In genomic region chr5:134503088-134503936, GRCh38 we compare ENCODE assay signal across 8 cellular contexts. TPM values are rescaled to one million over a fixed set of nuclear protein-coding genes. Genes with fewer than 3 reads are reported as not detected.
DNase-seq lines count a peak whose midpoint lies in the region; ATAC-seq and TF ChIP-seq lines count a peak whose summit lies in the region.

No MANE protein-coding gene starts in this region.

- H3K4ac ChIP-seq in IMR-90 (ENCODE audit: low read depth, low read length) = peak overlapping the region; percentile 99
- peak overlapping the region; percentile 42 to 92 for H3K4ac ChIP-seq in mesenchymal stem cell (ENCODE audit: low read depth in 1 of 2, low read length in 2 of 2)

- H3K4me1 ChIP-seq in CD4-positive, alpha-beta memory T cell (ENCODE audit: insufficient read depth, low read length) = peaks cover 26% of the 10 kb centered on the region
- H3K4me1 ChIP-seq in IMR-90 (ENCODE audit: control insufficient read depth, insufficient read depth, low read length) (peaks cover 22% of the 10 kb centered on the region), mesenchymal stem cell (ENCODE audit: control insufficient read depth, insufficient read depth, low read depth, low read length) (peaks cover 37% of the 10 kb centered on the region)

- peaks cover 14 to 33% (median 24%) of the 10 kb centered on the region in 4 donors for H3K4me1 Mint-ChIP-seq in CD4-positive, alpha-beta memory T cell
- peaks cover 33% of the 10 kb centered on the region for H3K4me1 Mint-ChIP-seq in chondrocyte (ENCODE audit: low read depth)

- peaks cover 0 to 10% of the 10 kb centered on the region in 2 experiments; a peak in 1 of 4 replicates for H3K79me1 ChIP-seq in IMR-90 (ENCODE audit: low read depth in 1 of 2, low read length in 2 of 2)
- no peaks in the 10 kb centered on the region for H3K79me1 ChIP-seq in mesenchymal stem cell (replicated peaks; ENCODE audit: low read length, poor library complexity, severe bottlenecking)

- peak overlapping the region; percentile 98 for H2BK20ac ChIP-seq in IMR-90 (ENCODE audit: low read depth, low read length)

- H2AFZ ChIP-seq in IMR-90 (replicated peaks; ENCODE audit: low read length, poor library complexity) = peak overlapping the region; percentile 73
- no peak overlapping the region for H2AFZ ChIP-seq in mesenchymal stem cell (ENCODE audit: low read depth, low read length)

- POLR2A ChIA-PET in CD4-positive, alpha-beta memory T cell (lab: Charles Lee; ENCODE audit: partially characterized antibody) = interaction anchor here (0.7 to 2.9 kb wide), 7 partner anchors 21 to 132 kb away, joined by 3 to 24 read pairs (median 7); partner anchors contain the start of genes CDKN2AIPNL and UBE2B
- POLR2A ChIA-PET in IMR-90 (lab: Charles Lee; ENCODE audit: unreplicated experiment) = interaction anchor here (0.6 to 0.9 kb wide), 3 partner anchors 21 to 198 kb away, joined by 3 to 6 read pairs (median 4); no protein-coding TSS in a partner anchor

- peak; percentile 16 to 69 (median 36) for DNase-seq in CD4-positive, alpha-beta memory T cell
- peak; percentile 99 for DNase-seq in IMR-90
- DNase-seq in activated CD4-positive, CD25-positive, alpha-beta regulatory T cell (lab: John Stamatoyannopoulos, UW) = peak in 3 of 4 experiments; percentile 17 to 34 (median 25)
- peak; percentile 25 for DNase-seq in chondrocyte (ENCODE audit: low spot score)
- DNase-seq in mesenchymal stem cell = peak; percentile 99
- peak; percentile 54 to 70 for DNase-seq in stimulated activated CD8-positive, alpha-beta memory T cell treated with anti-CD3 and anti-CD28 coated beads, Interleukin-2, amount 100 ng/mL, for 48 hours (ENCODE audit: low read depth in 2 of 2)
- DNase-seq in NCI-H1694 (lab: John Stamatoyannopoulos, UW) = no peak

- peak overlapping the region; percentile 86 to 95 (median 91) for H3K27ac Mint-ChIP-seq in CD4-positive, alpha-beta memory T cell
- H3K27ac Mint-ChIP-seq in chondrocyte (ENCODE audit: unreplicated experiment) = peak overlapping the region; percentile 91

- no peak overlapping the region for H3K4me2 ChIP-seq in IMR-90 (ENCODE audit: low read depth, low read length)
- H3K4me2 ChIP-seq in mesenchymal stem cell (ENCODE audit: low read length, poor library complexity, severe bottlenecking) = peak overlapping the region; percentile 12

- peak overlapping the region; percentile 97 for H2BK120ac ChIP-seq in IMR-90 (ENCODE audit: low read depth, low read length)
- peak overlapping the region; percentile 90 for H2BK120ac ChIP-seq in mesenchymal stem cell (ENCODE audit: low read depth, low read length)

- H2BK12ac ChIP-seq in mesenchymal stem cell (ENCODE audit: low read length in 2 of 2) = peak overlapping the region; percentile 96 to 98

- H3K9me3 ChIP-seq in CD4-positive, alpha-beta memory T cell (ENCODE audit: control insufficient read depth in 1 of 2, low read length in 2 of 2) = no peaks in the 10 kb centered on the region
- no peaks in the 10 kb centered on the region for H3K9me3 ChIP-seq in IMR-90 (ENCODE audit: control insufficient read depth, insufficient read depth, low read length)
- no peaks in the 10 kb centered on the region for H3K9me3 ChIP-seq in mesenchymal stem cell (ENCODE audit: control insufficient read depth, low read length)

- H4K20me1 ChIP-seq in IMR-90 (ENCODE audit: insufficient read depth, low read length) = no peaks in the 10 kb centered on the region

- H3K9ac ChIP-seq in IMR-90 (ENCODE audit: low read depth, low read length) (peak overlapping the region; percentile 41), mesenchymal stem cell (ENCODE audit: low read length) (peak overlapping the region; percentile 77)

- H2AK5ac ChIP-seq in IMR-90 (ENCODE audit: low read depth, low read length) = peak overlapping the region; percentile 98
- H2AK5ac ChIP-seq in mesenchymal stem cell (ENCODE audit: low read length, severe bottlenecking) = peak overlapping the region; percentile 94

- H3K4me3 ChIP-seq in CD4-positive, alpha-beta memory T cell (ENCODE audit: low read length in 2 of 2) = no peak overlapping the region
- H3K4me3 ChIP-seq in IMR-90 (ENCODE audit: insufficient read depth, low read depth, low read length) = no peak overlapping the region
- peak overlapping the region in 1 of 2 experiments; percentile 14 for H3K4me3 ChIP-seq in mesenchymal stem cell (ENCODE audit: insufficient read depth in 1 of 2, low read depth in 1 of 2, low read length in 2 of 2)

- peak; percentile 38 for TF ChIP-seq RAD21 in IMR-90 (IDR thresholded peaks at IDR 0.05; ENCODE audit: low read length)

- WGBS in IMR-90 (ENCODE audit: extremely low coverage in 2 of 2, insufficient read length in 1 of 2), 2 experiments = 0% methylated on average over 2 of the region's 11 CpGs; no CpG with 5 or more reads in 1 of the 2 experiments
- WGBS in mesenchymal stem cell = 22% methylated on average over 8 of the region's 11 CpGs

- H4K91ac ChIP-seq in IMR-90 (ENCODE audit: insufficient read depth, low read depth, low read length) (peak overlapping the region; percentile 99), mesenchymal stem cell (ENCODE audit: low read length) (peak overlapping the region; percentile 92)

- H2BK15ac ChIP-seq in IMR-90 (ENCODE audit: low read depth, low read length) (peak overlapping the region; percentile 98; the same call in 2 of the 3 replicates), mesenchymal stem cell (ENCODE audit: low read depth, poor library complexity, severe bottlenecking) (peak overlapping the region; percentile 64)

- peak overlapping the region; percentile 82 to 97 for H4K8ac ChIP-seq in IMR-90 (ENCODE audit: low read depth in 2 of 2, low read length in 2 of 2)
- H4K8ac ChIP-seq in mesenchymal stem cell (ENCODE audit: low read length) = peak overlapping the region; percentile 89

- TF ChIP-seq CTCF in IMR-90 (conservative IDR thresholded peaks at IDR 0.05; ENCODE audit: low read depth, low read length) = no peak
- no peak for TF ChIP-seq CTCF in chondrocyte (IDR thresholded peaks at IDR 0.05)

- no peaks in the 10 kb centered on the region for H3K36me3 Mint-ChIP-seq in CD4-positive, alpha-beta memory T cell
- H3K36me3 Mint-ChIP-seq in chondrocyte (ENCODE audit: low read depth) = no peaks in the 10 kb centered on the region

- H3K18ac ChIP-seq in IMR-90 (ENCODE audit: low read depth, low read length) (peak overlapping the region; percentile 82), mesenchymal stem cell (ENCODE audit: low read depth in 1 of 2, low read length in 2 of 2) (peak overlapping the region; percentile 93 to 98)

- H2AK9ac ChIP-seq in IMR-90 (replicated peaks; ENCODE audit: low read depth, low read length, poor library complexity) = peak overlapping the region; percentile 45

- in situ Hi-C loops in IMR-90 (cut with MboI; ENCODE audit: low sequenced_read_pairs) = no loop called here

- no peaks in the 10 kb centered on the region for H3K9me3 Mint-ChIP-seq in CD4-positive, alpha-beta memory T cell
- H3K9me3 Mint-ChIP-seq in chondrocyte (ENCODE audit: low read depth) = no peaks in the 10 kb centered on the region

- peak overlapping the region; percentile 97 for H3K14ac ChIP-seq in IMR-90 (replicated peaks; ENCODE audit: low read depth, low read length)
- no peak overlapping the region for H3K14ac ChIP-seq in mesenchymal stem cell (ENCODE audit: low read length in 2 of 2)

- H2BK5ac ChIP-seq in IMR-90 (ENCODE audit: low read depth, low read length, poor library complexity, severe bottlenecking) (peak overlapping the region; percentile 91), mesenchymal stem cell (ENCODE audit: low read depth, low read length, poor library complexity, severe bottlenecking) (no peak overlapping the region)

- H4K5ac ChIP-seq in IMR-90 (ENCODE audit: low read depth, low read length) = peak overlapping the region; percentile 77

- ATAC-seq in GM21576 (IDR thresholded peaks at IDR 0.05; ENCODE audit: unreplicated experiment) = peak; percentile 76
- peak; percentile 96 for ATAC-seq in IMR-90 (ENCODE audit: low read depth)

- peaks cover 20% of the 10 kb centered on the region for H3K9me1 ChIP-seq in IMR-90 (ENCODE audit: insufficient read depth, low read length)

- CTCF ChIA-PET in CD4-positive, alpha-beta memory T cell (lab: Charles Lee; ENCODE audit: partially characterized antibody) = interaction anchor here (0.6 to 1.8 kb wide), 5 partner anchors 17 to 92 kb away, joined by 3 to 6 read pairs (median 5); partner anchors contain the start of gene CDKN2AIPNL
- CTCF ChIA-PET in IMR-90 (lab: Yijun Ruan, JAX) = interaction anchor here (0.6 to 2.1 kb wide), 2 partner anchors 8 to 138 kb away, joined by 3 to 7 read pairs; no protein-coding TSS in a partner anchor

- no peaks in the 10 kb centered on the region for H3K27me3 ChIP-seq in CD4-positive, alpha-beta memory T cell (ENCODE audit: insufficient read depth, low read length)
- H3K27me3 ChIP-seq in IMR-90 (ENCODE audit: control insufficient read depth, insufficient read depth, low read length) (no peaks in the 10 kb centered on the region), mesenchymal stem cell (ENCODE audit: control insufficient read depth in 1 of 2, insufficient read depth in 1 of 2, low read length in 2 of 2) (no peaks in the 10 kb centered on the region)

- peak overlapping the region; percentile 23 for H3K27ac ChIP-seq in CD4-positive, alpha-beta memory T cell (ENCODE audit: low read depth, low read length)
- H3K27ac ChIP-seq in IMR-90 (ENCODE audit: insufficient read depth, low read length) = peak overlapping the region; percentile 94
- H3K27ac ChIP-seq in mesenchymal stem cell (ENCODE audit: low read length, poor library complexity, severe bottlenecking) = peak overlapping the region; percentile 92

- peak; percentile 54; the same call in 1 of the 2 replicates for TF ChIP-seq POLR2A in IMR-90 (IDR thresholded peaks at IDR 0.05; ENCODE audit: low read depth, low read length)

- peak overlapping the region; percentile 64 for H3K56ac ChIP-seq in IMR-90 (ENCODE audit: extremely low read depth, insufficient read depth, low read length)

- peak overlapping the region in 7 of 8 donors; percentile 26 to 81 (median 62) for H3K4me3 Mint-ChIP-seq in CD4-positive, alpha-beta memory T cell
- H3K4me3 Mint-ChIP-seq in chondrocyte (ENCODE audit: unreplicated experiment) = no peak overlapping the region

- H3K23ac ChIP-seq in IMR-90 (ENCODE audit: low read depth, low read length) = peak overlapping the region; percentile 93
- H3K23ac ChIP-seq in mesenchymal stem cell (ENCODE audit: low read length in 2 of 2) = no peak overlapping the region

- dilution Hi-C loops in IMR-90 (cut with HindIII; ENCODE audit: low sequenced_read_pairs, unreplicated experiment) = no loop called here

- no TSS peak for BruUV-seq in IMR-90 (replicated peaks; lab: Mats Ljungman, UMichigan)

- H3K36me3 ChIP-seq in CD4-positive, alpha-beta memory T cell (ENCODE audit: insufficient read depth, low read length) = no peaks in the 10 kb centered on the region
- H3K36me3 ChIP-seq in IMR-90 (ENCODE audit: control insufficient read depth, insufficient read depth, low read length) (no peaks in the 10 kb centered on the region), mesenchymal stem cell (ENCODE audit: control insufficient read depth in 1 of 2, insufficient read depth in 2 of 2, low read depth in 1 of 2, low read length in 2 of 2) (no peaks in the 10 kb centered on the region)

- intact Hi-C loops in CD4-positive, alpha-beta memory T cell (cut with micrococcal nuclease) = loop anchor here (1.0 kb wide), 2 partner anchors 21 to 92 kb away; partner anchors contain the start of gene CDKN2AIPNL
- intact Hi-C loops in IMR-90 (cut with micrococcal nuclease) = loop anchor here (1.0 to 2.0 kb wide), 2 partner anchors 65 to 92 kb away; partner anchors contain the start of gene CDKN2AIPNL

- H3K27me3 Mint-ChIP-seq in CD4-positive, alpha-beta memory T cell = no peaks in the 10 kb centered on the region
- H3K27me3 Mint-ChIP-seq in chondrocyte (ENCODE audit: low read depth) = no peaks in the 10 kb centered on the region

RNA-seq across cellular contexts. Expression of gene JADE2, which starts 22.2 kb away (rescaled TPM):
- 100 to 1,000 TPM; 265 to 276 TPM for total RNA-seq in CD4-positive, alpha-beta memory T cell
- 10 to 100 TPM in 1 of 2 donors, 1 to 10 TPM in 1; 9.1 to 42.6 TPM for polyA plus RNA-seq in CD4-positive, alpha-beta memory T cell
- total RNA-seq in IMR-90 (2012; rRNA removed) (13.9 and 14.9 TPM in 2 replicates), chondrocyte (16.3 to 17.6 TPM (median 16.8 TPM) in 3 replicates)
- polyA plus RNA-seq in IMR-90 (2012; rRNA removed) = 13.3 and 16.7 TPM in 2 replicates
- 10.0 and 16.8 TPM in 2 replicates for polyA plus RNA-seq in IMR-90 (2012; cell fraction: cytosol; rRNA removed)
- 19.0 and 26.8 TPM in 2 replicates for polyA plus RNA-seq in IMR-90 (2012; cell fraction: nucleus; rRNA removed; ENCODE audit: low replicate concordance)
- polyA plus RNA-seq in mesenchymal stem cell (2013, experiment 1 of 2) = 19.8 TPM
- 17.8 TPM for polyA plus RNA-seq in mesenchymal stem cell (2013, experiment 2 of 2)

Comparison
In these comparisons a context has a peak if more than half of its experiments do, and no peak if none do; other contexts are left out.
1. H3K27ac ChIP-seq: peak in every context shown above with its lines; median percentile 94 in IMR-90; 92 in mesenchymal stem cell; 23 in CD4-positive, alpha-beta memory T cell.
2. RNA of gene JADE2, which starts 22.2 kb away (total RNA-seq): 265 to 276 TPM in CD4-positive, alpha-beta memory T cell; 16.3 to 17.6 TPM in chondrocyte and 13.9 to 14.9 TPM in IMR-90; every median in the first group is over 10 times any median in the second.